Comparison of ENCODE assay signal across 13 cellular contexts in the genomic region with DNA sequence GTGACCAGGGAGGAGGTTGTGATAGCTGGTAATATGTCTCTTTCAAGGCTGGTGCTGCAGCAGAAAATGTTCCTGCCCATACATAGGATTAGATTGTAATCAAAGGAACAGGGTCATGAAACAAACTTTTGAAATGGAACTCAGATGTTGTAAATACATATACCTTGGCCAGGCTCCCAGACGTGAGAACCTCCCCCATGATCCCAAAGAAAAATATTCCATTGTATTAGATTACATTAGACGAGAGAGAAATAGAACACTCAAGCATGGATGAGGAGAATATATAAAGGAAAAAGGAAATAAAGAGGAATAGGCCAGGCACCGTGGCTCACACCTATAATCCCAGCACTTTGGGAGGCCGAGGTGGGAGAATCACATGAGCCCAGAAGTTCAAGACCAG. TPM values are rescaled to one million over a fixed set of nuclear protein-coding genes. Genes with fewer than 3 reads are reported as not detected.
DNase-seq lines count a peak whose midpoint lies in the region; ATAC-seq, FAIRE-seq and TF ChIP-seq lines count a peak whose summit lies in the region.
"Had no signal": no experiment of that assay in that cellular context is flagged by ENCODE, and none has a peak within 500 bp of the region (broad histone marks: within the 10 kb centered on the region; RNA-seq: fewer than 3 reads in every experiment).

No MANE protein-coding gene starts in this region.

- 16 to 30% methylated on average over 4 of the region's 4 CpGs for WGBS in transverse colon (ENCODE audit: low coverage in 1 of 2), 2 donors

- TF ChIP-seq POLR2A in transverse colon (IDR thresholded peaks at IDR 0.05) = no peak

- DNase-seq in NCI-H2029 (lab: John Stamatoyannopoulos, UW) = peak; percentile 6
- DNase-seq in NCI-H2029 treated with DMSO at 0.1 percent for 48 hours (lab: John Stamatoyannopoulos, UW) = no peak
- DNase-seq in ascending aorta (ENCODE audit: low spot score in 2 of 2) = no peak
- peak in 1 of 2 donors; percentile 65 for DNase-seq in foreskin keratinocyte
- peak; percentile 51 for DNase-seq in transverse colon
- no peak for DNase-seq in D721Med (ENCODE audit: insufficient read length, low spot score)
- DNase-seq in ecto neural progenitor cell (ENCODE audit: low spot score) = no peak
- DNase-seq in midbrain (lab: John Stamatoyannopoulos, UW) = no peak
- DNase-seq: activated CD4-positive, alpha-beta T cell treated with anti-CD3 and anti-CD28 coated beads, Interleukin-2, amount 10 ng/mL, durations not matched to agents 24 days and 14 days; activated naive CD4-positive, alpha-beta T cell treated with Interleukin-2 at 50 U/mL for 16 hours; NCI-H2227 treated with DMSO at 0.1 percent for 48 hours; occipital lobe; trophoblast cell had no signal

- ATAC-seq in foreskin keratinocyte = no peak

- H3K36me3 ChIP-seq in ascending aorta (no peaks in the 10 kb centered on the region), transverse colon (no peaks in the 10 kb centered on the region)

- TF ChIP-seq CTCF in ascending aorta (IDR thresholded peaks at IDR 0.05) (no peak), foreskin keratinocyte (conservative IDR thresholded peaks at IDR 0.05) (no peak), transverse colon (IDR thresholded peaks at IDR 0.05) (no peak), D721Med (IDR thresholded peaks at IDR 0.05; ENCODE audit: insufficient read depth, missing control alignments) (no peak)

- H3K27ac ChIP-seq in ascending aorta = peak overlapping the region; percentile 64 to 89
- H3K27ac ChIP-seq in foreskin keratinocyte = peak overlapping the region; percentile 19
- peak overlapping the region; percentile 71 to 83 (median 74) for H3K27ac ChIP-seq in transverse colon

- in situ Hi-C loops in transverse colon (cut with MboI; ENCODE audit: low pct_ligation_motif_present in 1 of 4, low pct_unique_long_range_greater_than_20kb in 1 of 4, low sequenced_read_pairs in 3 of 4) = no loop called here

- H3K4me1 ChIP-seq in ascending aorta (peaks cover 37 to 81% of the 10 kb centered on the region in 2 donors), foreskin keratinocyte (peaks cover 43% of the 10 kb centered on the region), transverse colon (peaks cover 10 to 53% (median 42%) of the 10 kb centered on the region in 4 donors)

- H3K9me3 ChIP-seq in ascending aorta (no peaks in the 10 kb centered on the region), transverse colon (no peaks in the 10 kb centered on the region)

- TF ChIP-seq EP300 in transverse colon (IDR thresholded peaks at IDR 0.05; ENCODE audit: low read depth) = no peak

- intact Hi-C loops in ascending aorta (cut with DNase I) (loop anchor here (10.0 kb wide), 2 partner anchors 244 to 554 kb away; no protein-coding TSS in a partner anchor), transverse colon (cut with DNase I; ENCODE audit: low total_unique reads) (no loop called here)

- H3K27me3 ChIP-seq in ascending aorta (no peaks in the 10 kb centered on the region), foreskin keratinocyte (no peaks in the 10 kb centered on the region), transverse colon (no peaks in the 10 kb centered on the region)

- H3K4me3 ChIP-seq in ascending aorta (no peak overlapping the region), transverse colon (no peak overlapping the region)

- no peak for FAIRE-seq in D721Med (lab: Jason Lieb, UNC)

RNA-seq across cellular contexts. Expression of a gene that starts 52.6 kb away (rescaled TPM):
- total RNA-seq in ascending aorta (493 TPM), foreskin keratinocyte (3,814 and 4,088 TPM in 2 replicates), transverse colon (1,000 to 10,000 TPM in 1 of 4 donors, 100 to 1,000 TPM in 2, 10 to 100 TPM in 1; 59.1 to 1,456 (median 761) TPM)
- polyA plus RNA-seq in foreskin keratinocyte = 5,509 and 5,859 TPM in 2 replicates

Comparison
In these comparisons a context has a peak if more than half of its experiments do, and no peak if none do; other contexts are left out.
1. DNase-seq: peak in NCI-H2029 (single experiment) and transverse colon (single experiment); none in NCI-H2029 treated with DMSO at 0.1 percent for 48 hours (single experiment), ascending aorta (0 of 2), D721Med (single experiment), ecto neural progenitor cell (single experiment) and midbrain (single experiment).
2. H3K27ac ChIP-seq: peak in every context shown above with its lines; median percentile 76 in ascending aorta; 74 in transverse colon; 19 in foreskin keratinocyte.